In genomic region chr5:135328128-135328687, GRCh38 we compare ENCODE assay signal across 1 cellular context.
TF ChIP-seq lines count a peak whose summit lies in the region.

No MANE protein-coding gene starts in this region.

TF ChIP-seq in IMR-90, 13 proteins besides CTCF, POLR2A, EP300 and RAD21 (continued from another document):
- TF ChIP-seq ELK1 (IDR thresholded peaks at IDR 0.05; ENCODE audit: borderline replicate concordance, low read depth, low read length) (no peak), NFE2L2 (IDR thresholded peaks at IDR 0.05; ENCODE audit: low read depth, low read length) (no peak), RFX5 (IDR thresholded peaks at IDR 0.05; ENCODE audit: low read depth, low read length) (no peak), RCOR1 (IDR thresholded peaks at IDR 0.05; ENCODE audit: insufficient replicate concordance, low read length) (no peak), FOS (IDR thresholded peaks at IDR 0.05; ENCODE audit: low read depth, low read length) (no peak), SMC3 (IDR thresholded peaks at IDR 0.05; ENCODE audit: low read depth, low read length) (no peak), CEBPB (IDR thresholded peaks at IDR 0.05; ENCODE audit: low read depth, low read length) (no peak), USF2 (IDR thresholded peaks at IDR 0.05; ENCODE audit: low read depth, low read length) (no peak), MXI1 (IDR thresholded peaks at IDR 0.05; ENCODE audit: borderline replicate concordance, low read depth, low read length) (no peak), BHLHE40 (IDR thresholded peaks at IDR 0.05; ENCODE audit: low read depth, low read length) (no peak), CHD1 (IDR thresholded peaks at IDR 0.05; ENCODE audit: low read depth, low read length) (no peak), MAFK (IDR thresholded peaks at IDR 0.05; ENCODE audit: low read depth, low read length) (no peak)
